26 cellular contexts compared by ENCODE assay signal in genomic region chr2:85245891-85246290, GRCh38.
DNase-seq lines count a peak whose midpoint lies in the region; ATAC-seq and TF ChIP-seq lines count a peak whose summit lies in the region.
"Had no signal": no experiment of that assay in that cellular context is flagged by ENCODE, and none has a peak within 500 bp of the region (broad histone marks: within the 10 kb centered on the region; RNA-seq: fewer than 3 reads in every experiment).

No MANE protein-coding gene starts in this region.

- H3K4me1 Mint-ChIP-seq in T-helper 2 cell treated with Interferon-gamma antibody and Interleukin-4, amounts not matched to agents 5 μg/mL and 100 μg/mL, for 36 hours (ENCODE audit: low read depth): no peaks in the 10 kb centered on the region

- no peaks in the 10 kb centered on the region for H3K27me3 ChIP-seq in MG63
- H3K27me3 ChIP-seq: sigmoid colon, SJCRH30, tibial artery had no signal

- H3K9me3 ChIP-seq in MG63: no peaks in the 10 kb centered on the region
- H3K9me3 ChIP-seq: psoas muscle, sigmoid colon, SJCRH30, tibial artery had no signal

- H3K36me3 ChIP-seq in MG63: no peaks in the 10 kb centered on the region
- H3K36me3 ChIP-seq: sigmoid colon, tibial artery had no signal

- H3K4me3 ChIP-seq in MG63 (no peak overlapping the region), epithelial cell of esophagus (ENCODE audit: low read length) (no peak overlapping the region)
- H3K4me3 ChIP-seq: psoas muscle, sigmoid colon, SJCRH30, tibial artery had no signal

- ATAC-seq in HG03439 (IDR thresholded peaks at IDR 0.05; ENCODE audit: unreplicated experiment): no peak
- ATAC-seq: left lobe of liver, T-cell had no signal

- H3K36me3 Mint-ChIP-seq in T-helper 2 cell treated with Interferon-gamma antibody and Interleukin-4, amounts not matched to agents 5 μg/mL and 100 μg/mL, for 36 hours (ENCODE audit: low read depth): no peaks in the 10 kb centered on the region
- H3K36me3 Mint-ChIP-seq: activated naive CD8-positive, alpha-beta T cell treated with anti-CD3 and anti-CD28 coated beads for 36 hours; CD14-positive monocyte; T-cell had no signal

- no peak overlapping the region for H3K27ac Mint-ChIP-seq in T-helper 2 cell treated with Interferon-gamma antibody and Interleukin-4, amounts not matched to agents 5 μg/mL and 100 μg/mL, for 36 hours
- H3K27ac Mint-ChIP-seq: activated naive CD8-positive, alpha-beta T cell treated with anti-CD3 and anti-CD28 coated beads for 36 hours; activated T-cell treated with anti-CD3 and anti-CD28 coated beads, Interleukin-2, amount 50 U/mL, for 24 hours; T-cell had no signal

- intact Hi-C loops in posterior vena cava (cut with DNase I): no loop called here

- DNase-seq in EL (peak; percentile 23), MG63 (peak; percentile 4), epithelial cell of esophagus (ENCODE audit: low read depth) (peak; percentile 34), posterior vena cava (ENCODE audit: low spot score) (peak; percentile 30), NCI-H1105 (lab: John Stamatoyannopoulos, UW) (no peak)
- no peak for DNase-seq in T-helper 2 cell treated with Interferon-gamma antibody and Interleukin-4, amounts not matched to agents 5 μg/mL and 100 μg/mL, for 36 hours (ENCODE audit: low spot score)
- DNase-seq: activated gamma-delta T cell; activated naive CD8-positive, alpha-beta T cell treated with anti-CD3 and anti-CD28 coated beads for 36 hours; activated T-cell treated with anti-CD3 and anti-CD28 coated beads, Interleukin-2, amount 50 U/mL, for 24 hours; anterior cingulate cortex; effector CD8-positive, alpha-beta T cell; glutamatergic neuron; H7; IMR-90; mesenchymal stem cell; NCI-H446; NCI-H774; psoas muscle; sigmoid colon; SJCRH30; stimulated activated CD4-positive, alpha-beta T cell treated with anti-CD3 and anti-CD28 coated beads, Interleukin-4, amount 100 ng/mL, for 24 hours; T-cell; tibial artery had no signal

- no peaks in the 10 kb centered on the region for H3K9me3 Mint-ChIP-seq in T-helper 2 cell treated with Interferon-gamma antibody and Interleukin-4, amounts not matched to agents 5 μg/mL and 100 μg/mL, for 36 hours
- H3K9me3 Mint-ChIP-seq: activated naive CD8-positive, alpha-beta T cell treated with anti-CD3 and anti-CD28 coated beads for 36 hours; activated T-cell treated with anti-CD3 and anti-CD28 coated beads, Interleukin-2, amount 50 U/mL, for 24 hours; T-cell had no signal

- H3K27me3 Mint-ChIP-seq in T-helper 2 cell treated with Interferon-gamma antibody and Interleukin-4, amounts not matched to agents 5 μg/mL and 100 μg/mL, for 36 hours (ENCODE audit: low read depth): peaks cover 4% of the 10 kb centered on the region

- no peak overlapping the region for H3K4me3 Mint-ChIP-seq in T-helper 2 cell treated with Interferon-gamma antibody and Interleukin-4, amounts not matched to agents 5 μg/mL and 100 μg/mL, for 36 hours
- H3K4me3 Mint-ChIP-seq: activated naive CD8-positive, alpha-beta T cell treated with anti-CD3 and anti-CD28 coated beads for 36 hours; activated T-cell treated with anti-CD3 and anti-CD28 coated beads, Interleukin-2, amount 50 U/mL, for 24 hours; CD14-positive monocyte; T-cell had no signal

- no peak for TF ChIP-seq CTCF in epithelial cell of esophagus (IDR thresholded peaks at IDR 0.05; ENCODE audit: insufficient read depth, low read depth, low read length, missing control alignments)

Comparison
In these comparisons a context has a peak if more than half of its experiments do, and no peak if none do; other contexts are left out.
1. DNase-seq: peak in EL (single experiment), MG63 (single experiment), epithelial cell of esophagus (single experiment) and posterior vena cava (single experiment); none in T-helper 2 cell treated with Interferon-gamma antibody and Interleukin-4, amounts not matched to agents 5 μg/mL and 100 μg/mL, for 36 hours (single experiment) and NCI-H1105 (single experiment).